In genomic region chr4:89537281-89537680, GRCh38 we compare ENCODE assay signal across 7 cellular contexts.
"Had no signal": no experiment of that assay in that cellular context is flagged by ENCODE, and none has a peak within 500 bp of the region (broad histone marks: within the 10 kb centered on the region; RNA-seq: fewer than 3 reads in every experiment).

No MANE protein-coding gene starts in this region.

- H3K4me3 ChIP-seq: GM12878 had no signal

- ATAC-seq: GM12878 had no signal

- FAIRE-seq: GM12878, GM12891, GM12892, GM18507, GM19239 had no signal

- DNase-seq: GDM1, GF-D8 had no signal
